Comparison of ENCODE assay signal across 8 cellular contexts in genomic region chr11:126416542-126417090, GRCh38.
DNase-seq lines count a peak whose midpoint lies in the region; ATAC-seq and TF ChIP-seq lines count a peak whose summit lies in the region.

No MANE protein-coding gene starts in this region.

- H3K9me3 ChIP-seq in ectodermal cell (ENCODE audit: control insufficient read depth, low read length) (no peaks in the 10 kb centered on the region), lower lobe of right lung (no peaks in the 10 kb centered on the region)

- H3K27ac ChIP-seq in ectodermal cell (ENCODE audit: insufficient read depth, low read depth, low read length, poor library complexity, severe bottlenecking) (no peak overlapping the region), lower lobe of right lung (peak overlapping the region; percentile 85)

- peak; percentile 82 for ATAC-seq in GM21529 (IDR thresholded peaks at IDR 0.05; ENCODE audit: unreplicated experiment)
- peak; percentile 92 to 95 for ATAC-seq in lower lobe of right lung

- 25 to 27% methylated on average over 52 of the region's 52 CpGs for WGBS in ectodermal cell, 2 experiments

- H3K4me1 ChIP-seq in ectodermal cell (ENCODE audit: control insufficient read depth, insufficient read depth, low read length), result no peaks in the 10 kb centered on the region
- peaks cover 48% of the 10 kb centered on the region for H3K4me1 ChIP-seq in lower lobe of right lung

- TF ChIP-seq CTCF in lower lobe of right lung (IDR thresholded peaks at IDR 0.05) (no peak), mesothelial cell of epicardium (IDR thresholded peaks at IDR 0.05; ENCODE audit: unreplicated experiment) (no peak)

- no peak overlapping the region for H3K27ac Mint-ChIP-seq in mesothelial cell of epicardium

- H3K4me3 Mint-ChIP-seq in mesothelial cell of epicardium, result no peak overlapping the region

- H3K27me3 ChIP-seq in ectodermal cell (ENCODE audit: control insufficient read depth, insufficient read depth, low read length, poor library complexity, severe bottlenecking), result peaks cover 6% of the 10 kb centered on the region
- no peaks in the 10 kb centered on the region for H3K27me3 ChIP-seq in lower lobe of right lung (ENCODE audit: low read depth)

- DNase-seq in COR-L47 (lab: John Stamatoyannopoulos, UW), result peak; percentile 58
- peak; percentile 38 for DNase-seq in NCI-H1092 treated with DMSO at 0.1 percent for 48 hours (lab: John Stamatoyannopoulos, UW)
- DNase-seq in activated CD8-positive, alpha-beta memory T cell treated with anti-CD3 and anti-CD28 coated beads for 1 hour (ENCODE audit: extremely low read depth in 1 of 2, low read depth in 1 of 2), result peak; percentile 16 to 47
- DNase-seq in lower lobe of right lung, result peak; percentile 92
- peak; percentile 60 to 72 for DNase-seq in stimulated activated CD4-positive, alpha-beta T cell treated with anti-CD3 and anti-CD28 coated beads, Interleukin-4, amount 100 ng/mL, for 48 hours (ENCODE audit: low read depth in 2 of 2)
- DNase-seq in mesothelial cell of epicardium (ENCODE audit: low spot score in 2 of 2, unreplicated experiment in 2 of 2), result no peak

- H3K36me3 Mint-ChIP-seq in mesothelial cell of epicardium, result peaks cover 6% of the 10 kb centered on the region

- peaks cover 5% of the 10 kb centered on the region for H3K36me3 ChIP-seq in ectodermal cell (ENCODE audit: control insufficient read depth, insufficient read depth, low read length)
- H3K36me3 ChIP-seq in lower lobe of right lung, result peaks cover 9% of the 10 kb centered on the region

- H3K4me3 ChIP-seq in ectodermal cell (ENCODE audit: insufficient read depth, low read depth, low read length) (peak overlapping the region; percentile 32), lower lobe of right lung (peak overlapping the region; percentile 58)

- intact Hi-C loops in lower lobe of right lung (cut with DNase I), result no loop called here

- H3K9me3 Mint-ChIP-seq in mesothelial cell of epicardium, result no peaks in the 10 kb centered on the region

- peaks cover 6% of the 10 kb centered on the region for H3K4me1 Mint-ChIP-seq in mesothelial cell of epicardium

- H3K27me3 Mint-ChIP-seq in mesothelial cell of epicardium (ENCODE audit: low read depth), result no peaks in the 10 kb centered on the region

Comparison
In these comparisons a context has a peak if more than half of its experiments do, and no peak if none do; other contexts are left out.
1. DNase-seq: peak in COR-L47 (single experiment), NCI-H1092 treated with DMSO at 0.1 percent for 48 hours (single experiment), activated CD8-positive, alpha-beta memory T cell treated with anti-CD3 and anti-CD28 coated beads for 1 hour (2 of 2), lower lobe of right lung (single experiment) and stimulated activated CD4-positive, alpha-beta T cell treated with anti-CD3 and anti-CD28 coated beads, Interleukin-4, amount 100 ng/mL, for 48 hours (2 of 2); none in mesothelial cell of epicardium (0 of 2).